Comparison of ENCODE assay signal across 9 cellular contexts in the genomic region with DNA sequence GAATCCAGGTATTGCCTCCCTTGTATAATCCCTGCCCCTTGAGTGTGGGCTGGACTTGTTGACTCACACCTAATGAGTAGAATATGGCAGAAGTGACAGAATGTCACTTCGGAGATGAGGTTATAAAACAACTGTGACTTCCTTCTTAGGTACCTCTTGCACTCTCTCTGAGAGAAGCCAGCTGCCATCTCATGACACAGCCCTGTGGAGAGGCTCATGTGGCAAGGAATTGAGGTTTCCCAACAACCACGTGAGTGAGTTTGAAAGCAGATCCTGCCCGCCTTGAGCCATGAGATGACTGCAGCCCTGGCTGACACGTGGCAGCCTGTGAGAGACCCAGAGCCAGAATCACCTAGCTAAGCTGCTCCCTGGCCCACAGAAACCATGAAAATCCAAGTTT. TPM values are rescaled to one million over a fixed set of nuclear protein-coding genes. Genes with fewer than 3 reads are reported as not detected.
DNase-seq lines count a peak whose midpoint lies in the region; ATAC-seq, FAIRE-seq and TF ChIP-seq lines count a peak whose summit lies in the region.
"Had no signal": no experiment of that assay in that cellular context is flagged by ENCODE, and none has a peak within 500 bp of the region (broad histone marks: within the 10 kb centered on the region; RNA-seq: fewer than 3 reads in every experiment).

No MANE protein-coding gene starts in this region.

- H3K4me1 ChIP-seq in upper lobe of right lung = no peaks in the 10 kb centered on the region

- no peaks in the 10 kb centered on the region for H3K27me3 ChIP-seq in upper lobe of right lung

- TF ChIP-seq CTCF in VCaP (conservative IDR thresholded peaks at IDR 0.05) (no peak), upper lobe of right lung (IDR thresholded peaks at IDR 0.05) (no peak)

- H3K4me3 ChIP-seq in upper lobe of right lung = no peak overlapping the region

- no peaks in the 10 kb centered on the region for H3K36me3 ChIP-seq in upper lobe of right lung

- DNase-seq in stimulated activated CD4-positive, alpha-beta T cell treated with anti-CD3 and anti-CD28 coated beads, Interleukin-15, amount 100 ng/mL, for 24 hours = peak; percentile 5
- no peak for DNase-seq in stimulated activated CD4-positive, alpha-beta T cell treated with anti-CD3 and anti-CD28 coated beads, Interleukin-12 subunit alpha, Interleukin-12 subunit beta, amount 100 ng/mL, for 4 hours
- DNase-seq in upper lobe of right lung = peak; percentile 78
- DNase-seq in mesenteric fat pad (ENCODE audit: low spot score) = no peak
- DNase-seq in NCI-H1092 treated with DMSO at 0.1 percent for 48 hours (lab: John Stamatoyannopoulos, UW) = no peak
- DNase-seq: DMS79 had no signal

- peak; percentile 97 for ATAC-seq in upper lobe of right lung
- ATAC-seq in GM18519 (IDR thresholded peaks at IDR 0.05; ENCODE audit: low FRiP score, unreplicated experiment) = no peak

- intact Hi-C loops in upper lobe of right lung (cut with DNase I) = no loop called here

- H3K27ac ChIP-seq in VCaP (peak overlapping the region; percentile 85; the same call in 1 of the 2 replicates), upper lobe of right lung (peak overlapping the region; percentile 24)

- no peaks in the 10 kb centered on the region for H3K9me3 ChIP-seq in upper lobe of right lung

- peak; percentile 90 for FAIRE-seq in islet of Langerhans (lab: Jason Lieb, UNC)

RNA-seq across cellular contexts. Expression of a gene that starts 13.5 kb away (rescaled TPM):
- total RNA-seq in upper lobe of right lung = 0.17 TPM
- total RNA-seq in mesenteric fat pad = not detected

RNA-seq across cellular contexts. Expression of a gene that starts 32.0 kb away (rescaled TPM):
- total RNA-seq in upper lobe of right lung (4.4 TPM), mesenteric fat pad (2.0 TPM)

RNA-seq across cellular contexts. Expression of a gene that starts 33.4 kb away (rescaled TPM):
- total RNA-seq in upper lobe of right lung (29.4 TPM), mesenteric fat pad (16.6 TPM)

Comparison
In these comparisons a context has a peak if more than half of its experiments do, and no peak if none do; other contexts are left out.
1. DNase-seq: peak in stimulated activated CD4-positive, alpha-beta T cell treated with anti-CD3 and anti-CD28 coated beads, Interleukin-15, amount 100 ng/mL, for 24 hours (single experiment) and upper lobe of right lung (single experiment); none in stimulated activated CD4-positive, alpha-beta T cell treated with anti-CD3 and anti-CD28 coated beads, Interleukin-12 subunit alpha, Interleukin-12 subunit beta, amount 100 ng/mL, for 4 hours (single experiment), mesenteric fat pad (single experiment) and NCI-H1092 treated with DMSO at 0.1 percent for 48 hours (single experiment).